ENCODE assay signal across 8 cellular contexts in the genomic region with DNA sequence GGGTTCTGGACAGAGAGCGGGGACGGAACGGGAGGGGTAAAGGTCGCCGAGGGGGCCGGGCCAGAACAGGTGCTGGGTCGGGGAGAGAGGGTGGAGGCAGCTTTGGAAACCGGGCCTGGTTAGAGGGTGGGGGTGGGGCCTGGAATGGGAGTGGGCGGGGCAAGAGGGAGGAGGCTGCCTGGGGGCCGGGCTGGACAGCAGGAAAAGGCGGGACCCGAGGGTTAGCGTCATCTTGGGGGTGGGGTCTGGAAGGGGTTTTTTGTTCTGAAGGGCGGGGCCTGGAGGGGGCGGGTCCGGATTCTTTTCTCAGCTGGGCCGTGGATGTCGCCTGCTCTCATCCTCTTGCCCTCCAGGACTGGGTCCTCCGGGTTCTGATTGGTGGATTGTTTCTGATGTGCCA. TPM values are rescaled to one million over a fixed set of nuclear protein-coding genes. Genes with fewer than 3 reads are reported as not detected.
A peak's percentile ranks its signal among the peaks of the same experiment; 100 is the strongest.
DNase-seq lines count a peak whose midpoint lies in the region; ATAC-seq, FAIRE-seq and TF ChIP-seq lines count a peak whose summit lies in the region.

No MANE protein-coding gene starts in this region.

- H3K27me3 ChIP-seq in BE2C (no peaks in the 10 kb centered on the region), foreskin keratinocyte (no peaks in the 10 kb centered on the region)

- H3K36me3 Mint-ChIP-seq in neural crest cell (ENCODE audit: low read depth), result peaks cover 26% of the 10 kb centered on the region

- H3K4me1 ChIP-seq in BE2C (no peaks in the 10 kb centered on the region), foreskin keratinocyte (no peaks in the 10 kb centered on the region)

- no peaks in the 10 kb centered on the region for H3K9me3 ChIP-seq in BE2C

- H3K36me3 ChIP-seq in BE2C, result no peaks in the 10 kb centered on the region

- H3K27ac ChIP-seq in foreskin keratinocyte, result no peak overlapping the region

- peak overlapping the region; percentile 64 for H3K4me3 Mint-ChIP-seq in neural crest cell

- TF ChIP-seq CTCF in BE2C (IDR thresholded peaks at IDR 0.05; ENCODE audit: low read depth, low read length), result no peak
- TF ChIP-seq CTCF in foreskin keratinocyte (conservative IDR thresholded peaks at IDR 0.05), result no peak
- TF ChIP-seq CTCF in neural crest cell (conservative IDR thresholded peaks at IDR 0.05), result no peak
- TF ChIP-seq CTCF in D721Med (IDR thresholded peaks at IDR 0.05; ENCODE audit: insufficient read depth, missing control alignments), result no peak

- DNase-seq in BE2C, result peak; percentile 57
- DNase-seq in NAMALWA (ENCODE audit: low spot score), result peak; percentile 71
- DNase-seq in foreskin keratinocyte, result no peak
- DNase-seq in neural crest cell (ENCODE audit: low read depth, low spot score), result no peak
- DNase-seq in H4 (ENCODE audit: low spot score), result no peak
- no peak for DNase-seq in erythroblast (lab: John Stamatoyannopoulos, UW)
- no peak for DNase-seq in D721Med (ENCODE audit: insufficient read length, low spot score)

- H3K4me3 ChIP-seq in BE2C (ENCODE audit: low read depth, low read length), result no peak overlapping the region

- no peak overlapping the region for H3K27ac Mint-ChIP-seq in neural crest cell (ENCODE audit: unreplicated experiment)

- H3K9me3 Mint-ChIP-seq in neural crest cell, result peaks cover 21% of the 10 kb centered on the region

- peaks cover 10% of the 10 kb centered on the region for H3K4me1 Mint-ChIP-seq in neural crest cell

- H3K27me3 Mint-ChIP-seq in neural crest cell (ENCODE audit: low read depth), result peaks cover 13% of the 10 kb centered on the region

- peak; percentile 13 for ATAC-seq in foreskin keratinocyte
- ATAC-seq in GM21360 (IDR thresholded peaks at IDR 0.05; ENCODE audit: unreplicated experiment), result no peak

- TF ChIP-seq POLR2A in erythroblast (IDR thresholded peaks at IDR 0.05; ENCODE audit: low read length), result no peak

- FAIRE-seq in D721Med (lab: Jason Lieb, UNC), result no peak

RNA-seq across cellular contexts. Expression of gene ZNF813, which starts 4.3 kb away (rescaled TPM):
- polyA plus RNA-seq in BE2C (2012; ENCODE audit: insufficient read depth, insufficient read length, low read depth), result 0.22 TPM
- 3.4 and 4.1 TPM in 2 replicates for total RNA-seq in foreskin keratinocyte
- 0.96 and 1.0 TPM in 2 replicates for polyA plus RNA-seq in foreskin keratinocyte
- 8.2 and 8.6 TPM in 2 replicates for total RNA-seq in neural crest cell
- total RNA-seq in H4 (2014; rRNA removed; shearing (Covaris generic)), result 3.0 and 3.4 TPM in 2 replicates

RNA-seq across cellular contexts. Expression of gene ZNF761, which starts 31.5 kb away (rescaled TPM):
- polyA plus RNA-seq in BE2C (2012; ENCODE audit: insufficient read depth, insufficient read length, low read depth), result 2.3 TPM
- total RNA-seq in foreskin keratinocyte (8.9 and 9.0 TPM in 2 replicates), neural crest cell (10.0 and 10.5 TPM in 2 replicates)
- polyA plus RNA-seq in foreskin keratinocyte, result 3.5 and 4.5 TPM in 2 replicates
- 7.8 and 12.6 TPM in 2 replicates for total RNA-seq in H4 (2014; rRNA removed; shearing (Covaris generic))

Comparison
In these comparisons a context has a peak if more than half of its experiments do, and no peak if none do; other contexts are left out.
1. DNase-seq: peak in BE2C (single experiment) and NAMALWA (single experiment); none in foreskin keratinocyte (0 of 2), neural crest cell (single experiment), H4 (single experiment), erythroblast (0 of 2) and D721Med (single experiment).